13 cellular contexts compared by ENCODE assay signal in the genomic region with DNA sequence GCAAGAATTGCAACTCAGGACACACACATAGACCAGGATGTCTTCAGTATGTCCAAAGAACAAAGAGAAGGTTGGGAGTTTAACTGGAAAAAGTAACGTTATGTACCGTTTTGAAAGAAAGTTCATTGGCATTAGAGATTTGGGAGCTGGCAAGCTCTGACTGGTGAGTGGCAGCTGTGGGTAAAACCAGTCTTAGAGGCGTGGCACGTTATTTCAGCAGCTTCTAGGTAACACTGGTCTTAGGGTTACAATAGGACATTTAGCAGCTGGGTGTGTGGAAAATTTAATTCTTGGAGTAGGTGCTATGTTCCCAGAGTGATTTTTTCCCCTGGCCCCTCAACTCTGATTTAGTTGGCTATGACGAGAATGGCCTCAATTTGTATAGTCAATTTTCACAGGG. TPM values are rescaled to one million over a fixed set of nuclear protein-coding genes. Genes with fewer than 3 reads are reported as not detected.
DNase-seq lines count a peak whose midpoint lies in the region; ATAC-seq and TF ChIP-seq lines count a peak whose summit lies in the region.
"Had no signal": no experiment of that assay in that cellular context is flagged by ENCODE, and none has a peak within 500 bp of the region (broad histone marks: within the 10 kb centered on the region; RNA-seq: fewer than 3 reads in every experiment).

No MANE protein-coding gene starts in this region.

- H3K79me2 ChIP-seq in mammary epithelial cell (ENCODE audit: insufficient read depth, low read length): no peaks in the 10 kb centered on the region

- DNase-seq in mammary epithelial cell (peak; percentile 27), esophagus muscularis mucosa (ENCODE audit: extremely low spot score) (peak; percentile 21), GM20000 (ENCODE audit: low spot score) (no peak)
- DNase-seq in stimulated activated effector memory CD8-positive, alpha-beta T cell treated with anti-CD3 and anti-CD28 coated beads, Interleukin-12 subunit alpha, Interleukin-12 subunit beta, amount 100 ng/mL, for 72 hours (ENCODE audit: low spot score in 2 of 2): no peak
- DNase-seq in CD4-positive, alpha-beta T cell: no peak

- H3K27me3 ChIP-seq in BLaER1 treated with 17β-estradiol and CSF1 and Interleukin-3, amounts not matched to agents 10 nM and 100 nM: no peaks in the 10 kb centered on the region
- H3K27me3 ChIP-seq in mammary epithelial cell (ENCODE audit: insufficient read depth, low read length): no peaks in the 10 kb centered on the region
- no peaks in the 10 kb centered on the region for H3K27me3 ChIP-seq in esophagus muscularis mucosa
- H3K27me3 ChIP-seq in CD4-positive, alpha-beta T cell (ENCODE audit: control insufficient read depth, insufficient read depth, low read length): no peaks in the 10 kb centered on the region
- H3K27me3 ChIP-seq: BE2C had no signal

- CTCF ChIA-PET in mammary epithelial cell (lab: Charles Lee; ENCODE audit: low non-redundant PET): interaction anchor here (1.5 to 1.6 kb wide), 2 partner anchors 64 to 244 kb away, joined by 6 to 8 read pairs; no protein-coding TSS in a partner anchor
- CTCF ChIA-PET in CD4-positive, alpha-beta T cell (lab: Charles Lee): interaction anchor here (0.7 to 1.8 kb wide), 4 partner anchors 9 to 19 kb away, joined by 3 to 5 read pairs (median 4); partner anchors contain the start of gene SNRPB

- peaks cover 0 to 10% (median 6%) of the 10 kb centered on the region in 11 experiments; a peak in 11 of 22 replicates for H3K9me3 ChIP-seq in BLaER1 treated with 17β-estradiol and CSF1 and Interleukin-3, amounts not matched to agents 10 nM and 100 nM (replicated peaks in 1 of 11)
- H3K9me3 ChIP-seq in mammary epithelial cell (replicated peaks; ENCODE audit: insufficient read depth, low read length): no peaks in the 10 kb centered on the region
- H3K9me3 ChIP-seq in esophagus muscularis mucosa: no peaks in the 10 kb centered on the region
- no peaks in the 10 kb centered on the region for H3K9me3 ChIP-seq in CD4-positive, alpha-beta T cell (ENCODE audit: control insufficient read depth, low read length)
- H3K9me3 ChIP-seq: BE2C, Caco-2 had no signal

- no peak overlapping the region; a peak in 1 of 22 replicates for H3K27ac ChIP-seq in BLaER1 treated with 17β-estradiol and CSF1 and Interleukin-3, amounts not matched to agents 10 nM and 100 nM
- H3K27ac ChIP-seq in mammary epithelial cell (ENCODE audit: insufficient read depth, low read depth, low read length) (no peak overlapping the region), esophagus muscularis mucosa (replicated peaks in 1 of 4) (no peak overlapping the region)
- no peak overlapping the region for H3K27ac ChIP-seq in CD4-positive, alpha-beta T cell (ENCODE audit: low read depth, low read length)
- H3K27ac ChIP-seq: A549 had no signal

- peaks cover 36% of the 10 kb centered on the region for H3K4me1 Mint-ChIP-seq in stimulated activated effector memory CD8-positive, alpha-beta T cell treated with anti-CD3 and anti-CD28 coated beads, Interleukin-12 subunit alpha, Interleukin-12 subunit beta, amount 100 ng/mL, for 72 hours
- H3K4me1 Mint-ChIP-seq in CD4-positive, alpha-beta T cell (ENCODE audit: low read depth): peaks cover 6% of the 10 kb centered on the region
- H3K4me1 Mint-ChIP-seq: GM23338, H9 had no signal

- intact Hi-C loops in mammary epithelial cell (cut with micrococcal nuclease): loop anchor here (5.0 kb wide), 3 partner anchors 49 to 689 kb away; partner anchors contain the start of gene STK35
- intact Hi-C loops in esophagus muscularis mucosa (cut with DNase I): loop anchor here (5.0 to 10.0 kb wide), 2 partner anchors 244 to 667 kb away; no protein-coding TSS in a partner anchor
- intact Hi-C loops in CD4-positive, alpha-beta T cell (cut with DNase I, micrococcal nuclease): loop anchor here in 1 of 2 experiments (5.0 kb wide), 2 partner anchors 349 to 484 kb away; partner anchors contain the start of gene STK35

- dilution Hi-C loops in mammary epithelial cell (cut with HindIII; ENCODE audit: low sequenced_read_pairs): no loop called here

- TF ChIP-seq POLR2A in esophagus muscularis mucosa (IDR thresholded peaks at IDR 0.05; ENCODE audit: low read depth): no peak

- H3K27me3 Mint-ChIP-seq in CD4-positive, alpha-beta T cell: no peaks in the 10 kb centered on the region

- no peaks in the 10 kb centered on the region for H3K9me3 Mint-ChIP-seq in stimulated activated effector memory CD8-positive, alpha-beta T cell treated with anti-CD3 and anti-CD28 coated beads, Interleukin-12 subunit alpha, Interleukin-12 subunit beta, amount 100 ng/mL, for 72 hours
- H3K9me3 Mint-ChIP-seq in CD4-positive, alpha-beta T cell: no peaks in the 10 kb centered on the region
- H3K9me3 Mint-ChIP-seq: CD8-positive, alpha-beta T cell; GM23338; H9 had no signal

- in situ Hi-C loops in mammary epithelial cell (cut with MboI; ENCODE audit: low sequenced_read_pairs in 2 of 2): loop anchor here (10.0 kb wide), 1 partner anchor 247 kb away; no protein-coding TSS in a partner anchor

- peaks cover 19% of the 10 kb centered on the region for H3K36me3 Mint-ChIP-seq in stimulated activated effector memory CD8-positive, alpha-beta T cell treated with anti-CD3 and anti-CD28 coated beads, Interleukin-12 subunit alpha, Interleukin-12 subunit beta, amount 100 ng/mL, for 72 hours
- H3K36me3 Mint-ChIP-seq in CD4-positive, alpha-beta T cell (ENCODE audit: low read depth): no peaks in the 10 kb centered on the region

- peaks cover 3 to 49% (median 30%) of the 10 kb centered on the region in 10 experiments; a peak in 16 of 20 replicates for H3K4me1 ChIP-seq in BLaER1 treated with 17β-estradiol and CSF1 and Interleukin-3, amounts not matched to agents 10 nM and 100 nM
- H3K4me1 ChIP-seq in mammary epithelial cell (ENCODE audit: insufficient read depth, low read length): peaks cover 11% of the 10 kb centered on the region
- H3K4me1 ChIP-seq in esophagus muscularis mucosa: peaks cover 0 to 7% (median 0%) of the 10 kb centered on the region in 4 donors
- H3K4me1 ChIP-seq: A549, BE2C, Caco-2 had no signal

- no TSS peak for BruUV-seq in mammary epithelial cell (replicated peaks; lab: Mats Ljungman, UMichigan)

- WGBS in mammary epithelial cell (ENCODE audit: low coverage, missing lambda C conversion rate): 63% methylated on average over 5 of the region's 5 CpGs
- WGBS in esophagus muscularis mucosa: 93% methylated on average over 5 of the region's 5 CpGs

- no peak overlapping the region for H3K4me3 ChIP-seq in BLaER1 treated with 17β-estradiol and CSF1 and Interleukin-3, amounts not matched to agents 10 nM and 100 nM
- H3K4me3 ChIP-seq in mammary epithelial cell (replicated peaks in 1 of 3; ENCODE audit: insufficient read depth in 1 of 3, low read depth in 2 of 3, low read length in 3 of 3) (no peak overlapping the region), esophagus muscularis mucosa (no peak overlapping the region)
- H3K4me3 ChIP-seq: A549, GM23338 had no signal

- peaks cover 0 to 8% (median under 1%) of the 10 kb centered on the region in 11 experiments; a peak in 5 of 22 replicates for H4K20me1 ChIP-seq in BLaER1 treated with 17β-estradiol and CSF1 and Interleukin-3, amounts not matched to agents 10 nM and 100 nM
- no peaks in the 10 kb centered on the region for H4K20me1 ChIP-seq in mammary epithelial cell (ENCODE audit: insufficient read depth, low read length)

- H3K4me3 Mint-ChIP-seq in stimulated activated effector memory CD8-positive, alpha-beta T cell treated with anti-CD3 and anti-CD28 coated beads, Interleukin-12 subunit alpha, Interleukin-12 subunit beta, amount 100 ng/mL, for 72 hours: no peak overlapping the region
- H3K4me3 Mint-ChIP-seq in CD4-positive, alpha-beta T cell: no peak overlapping the region
- H3K4me3 Mint-ChIP-seq: CD8-positive, alpha-beta T cell; GM23338; H9 had no signal

- no peak overlapping the region for H3K9ac ChIP-seq in BLaER1 treated with 17β-estradiol and CSF1 and Interleukin-3, amounts not matched to agents 10 nM and 100 nM
- no peak overlapping the region for H3K9ac ChIP-seq in mammary epithelial cell (ENCODE audit: insufficient read depth, low read length)

- H3K4me2 ChIP-seq in BLaER1 treated with 17β-estradiol and CSF1 and Interleukin-3, amounts not matched to agents 10 nM and 100 nM: peak overlapping the region in 6 of 11 experiments; percentile 12 to 61 (median 52); a peak in 5 of 22 replicates
- H3K4me2 ChIP-seq in mammary epithelial cell (ENCODE audit: insufficient read depth, low read depth, low read length): no peak overlapping the region
- H3K4me2 ChIP-seq: A549, GM23338 had no signal

- no peak for ATAC-seq in stimulated activated effector memory CD8-positive, alpha-beta T cell treated with anti-CD3 and anti-CD28 coated beads, Interleukin-12 subunit alpha, Interleukin-12 subunit beta, amount 100 ng/mL, for 72 hours
- ATAC-seq in CD4-positive, alpha-beta T cell (ENCODE audit: poor library complexity): no peak
- no peak for ATAC-seq in GM21423 (IDR thresholded peaks at IDR 0.05; ENCODE audit: unreplicated experiment)

- POLR2A ChIA-PET in CD4-positive, alpha-beta T cell (lab: Charles Lee): no interaction called here

- TF ChIP-seq CTCF in mammary epithelial cell (conservative IDR thresholded peaks at IDR 0.05 in 1 of 2, IDR thresholded peaks at IDR 0.05 in 1 of 2; ENCODE audit: extremely low read depth in 1 of 2, insufficient read depth in 1 of 2, low read depth in 1 of 2, low read length in 2 of 2) (no peak), esophagus muscularis mucosa (IDR thresholded peaks at IDR 0.05) (no peak), GM20000 (IDR thresholded peaks at IDR 0.05; ENCODE audit: extremely low read depth, missing control alignments) (no peak)
- TF ChIP-seq CTCF in CD4-positive, alpha-beta T cell (IDR thresholded peaks at IDR 0.05): no peak

- 0 out of 22 replicates have a peak, but pooled peaks cover 0 to 7% (median 0%) of the 10 kb centered on the region in 11 experiments for H3K36me3 ChIP-seq in BLaER1 treated with 17β-estradiol and CSF1 and Interleukin-3, amounts not matched to agents 10 nM and 100 nM
- no peaks in the 10 kb centered on the region for H3K36me3 ChIP-seq in mammary epithelial cell (ENCODE audit: insufficient read depth, low read length)
- no peaks in the 10 kb centered on the region for H3K36me3 ChIP-seq in esophagus muscularis mucosa
- H3K36me3 ChIP-seq: BE2C had no signal

- peak overlapping the region; percentile 13 for H3K27ac Mint-ChIP-seq in stimulated activated effector memory CD8-positive, alpha-beta T cell treated with anti-CD3 and anti-CD28 coated beads, Interleukin-12 subunit alpha, Interleukin-12 subunit beta, amount 100 ng/mL, for 72 hours
- no peak overlapping the region for H3K27ac Mint-ChIP-seq in CD4-positive, alpha-beta T cell
- H3K27ac Mint-ChIP-seq: CD8-positive, alpha-beta T cell; GM23338; H9 had no signal

- H2AFZ ChIP-seq in mammary epithelial cell (ENCODE audit: low read depth, low read length): no peak overlapping the region
- H2AFZ ChIP-seq: GM23338 had no signal

- TF ChIP-seq EP300 in esophagus muscularis mucosa (IDR thresholded peaks at IDR 0.05): no peak

RNA-seq across cellular contexts. Expression of gene SNRPB, which starts 19.2 kb away (rescaled TPM):
- total RNA-seq in mammary epithelial cell: 100 to 1,000 TPM in 1 of 2 donors, 10 to 100 TPM in 1; 90.7 to 216 TPM
- 232 TPM for polyA plus RNA-seq in mammary epithelial cell
- 80.9 TPM for polyA minus RNA-seq in mammary epithelial cell
- 100 to 1,000 TPM; 127 to 258 (median 216) TPM for total RNA-seq in esophagus muscularis mucosa
- 100 to 1,000 TPM; 146 to 147 TPM for total RNA-seq in CD4-positive, alpha-beta T cell

RNA-seq across cellular contexts. Expression of gene ZNF343, which starts 57.3 kb away (rescaled TPM):
- total RNA-seq in mammary epithelial cell (10 to 100 TPM; 12.0 to 12.9 TPM), esophagus muscularis mucosa (10 to 100 TPM in 3 of 4 donors, 1 to 10 TPM in 1; 9.9 to 19.5 (median 16.1) TPM)
- polyA plus RNA-seq in mammary epithelial cell: 7.9 TPM
- 52.2 TPM for polyA minus RNA-seq in mammary epithelial cell
- total RNA-seq in CD4-positive, alpha-beta T cell: 1 to 10 TPM; 5.0 to 5.1 TPM

Comparison
In these comparisons a context has a peak if more than half of its experiments do, and no peak if none do; other contexts are left out.
1. DNase-seq: peak in mammary epithelial cell (single experiment) and esophagus muscularis mucosa (single experiment); none in stimulated activated effector memory CD8-positive, alpha-beta T cell treated with anti-CD3 and anti-CD28 coated beads, Interleukin-12 subunit alpha, Interleukin-12 subunit beta, amount 100 ng/mL, for 72 hours (0 of 2), CD4-positive, alpha-beta T cell (0 of 10) and GM20000 (single experiment).